ENCODE assay signal across 27 cellular contexts in the genomic region with DNA sequence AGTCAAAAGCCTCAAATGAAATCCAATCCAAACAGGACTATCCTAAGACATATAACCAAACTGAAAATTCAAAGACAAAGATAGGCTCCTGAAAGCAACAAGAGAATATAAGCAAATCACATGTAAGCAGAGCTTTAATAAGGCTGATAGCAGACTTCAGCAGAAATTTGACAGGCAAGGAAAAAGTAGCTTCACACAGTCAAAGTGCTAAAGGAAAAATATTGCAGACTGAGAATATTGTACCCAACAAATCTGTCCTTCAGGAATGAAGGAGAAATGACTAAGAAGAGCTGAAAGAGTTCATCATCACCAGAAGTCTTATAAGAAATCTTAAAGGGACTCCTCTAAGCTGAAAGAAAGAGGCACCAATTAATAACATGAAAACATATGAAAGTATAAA.
"Had no signal": no experiment of that assay in that cellular context is flagged by ENCODE, and none has a peak within 500 bp of the region (broad histone marks: within the 10 kb centered on the region; RNA-seq: fewer than 3 reads in every experiment).

No MANE protein-coding gene starts in this region.

- FAIRE-seq: urothelium cell line had no signal

- H3K4me1 ChIP-seq: stomach, suprapubic skin, testis, thyroid gland, tibial artery, tibial nerve, transverse colon, upper lobe of left lung, upper lobe of right lung, vagina had no signal

- H3K27ac ChIP-seq: stomach, suprapubic skin, testis, thoracic aorta, thyroid gland, tibial artery, tibial nerve, transverse colon, upper lobe of left lung, upper lobe of right lung, uterus, vagina had no signal

- H3K9me3 ChIP-seq: testis, thoracic aorta, thyroid gland, transverse colon, upper lobe of left lung, upper lobe of right lung, uterus, vagina had no signal

- H3K27me3 ChIP-seq: testis, thyroid gland, tibial nerve, transverse colon, upper lobe of left lung, upper lobe of right lung, uterus, vagina had no signal

- H3K4me3 ChIP-seq: stomach, suprapubic skin, testis, thoracic aorta, thyroid gland, tibial artery, tibial nerve, transverse colon, upper lobe of left lung, upper lobe of right lung, uterus, vagina had no signal

- ATAC-seq: stimulated activated effector memory CD8-positive, alpha-beta T cell treated with anti-CD3 and anti-CD28 coated beads, Interleukin-12 subunit alpha, Interleukin-12 subunit beta, amount 100 ng/mL, for 72 hours; stimulated activated memory B cell treated with anti-CD40 and anti-IgM and Interleukin-4, amounts not matched to agents 10 μg/mL and 1 μg/mL and 100 μg/mL, for 72 hours; stimulated activated naive B cell treated with anti-CD40 and anti-IgM and Interleukin-4, amounts not matched to agents 10 μg/mL and 1 μg/mL and 100 μg/mL, for 72 hours; stimulated activated naive CD8-positive, alpha-beta T cell treated with anti-CD3 and anti-CD28 coated beads, Interleukin-15, amount 100 ng/mL, for 72 hours; stimulated activated naive CD8-positive, alpha-beta T cell treated with anti-CD3 and anti-CD28 coated beads, Interleukin-15, Interleukin-2, amounts not matched to agents 100 U/mL and 50 U/mL, for 24 hours; upper lobe of right lung had no signal

- DNase-seq: stimulated activated CD4-positive, alpha-beta T cell treated with anti-CD3 and anti-CD28 coated beads, Interleukin-2, amount 100 ng/mL, for 48 hours; stimulated activated CD4-positive, alpha-beta T cell treated with anti-CD3 and anti-CD28 coated beads, Interleukin-4, amount 100 ng/mL, for 1 hour; stimulated activated CD4-positive, alpha-beta T cell treated with anti-CD3 and anti-CD28 coated beads, Interleukin-4, amount 100 ng/mL, for 24 hours; stimulated activated CD4-positive, alpha-beta T cell treated with anti-CD3 and anti-CD28 coated beads, Interleukin-4, amount 100 ng/mL, for 4 hours; stimulated activated CD8-positive, alpha-beta memory T cell treated with anti-CD3 and anti-CD28 coated beads, Interleukin-4, amount 100 ng/mL, for 48 hours; stimulated activated naive B cell treated with anti-CD40 and anti-IgM and Interleukin-4, amounts not matched to agents 10 μg/mL and 1 μg/mL and 100 μg/mL, for 72 hours; stimulated activated naive CD4-positive, alpha-beta T cell; stimulated activated naive CD4-positive, alpha-beta T cell treated with Interleukin-2 at 50 U/mL for 16 hours; stimulated activated naive CD8-positive, alpha-beta T cell treated with anti-CD3 and anti-CD28 coated beads, Interleukin-15, amount 100 ng/mL, for 72 hours; stimulated activated naive CD8-positive, alpha-beta T cell treated with anti-CD3 and anti-CD28 coated beads, Interleukin-15, Interleukin-2, amounts not matched to agents 100 U/mL and 50 U/mL, for 24 hours; stomach; substantia nigra; testis; thyroid gland; tibial artery; transverse colon; trophoblast cell; upper lobe of left lung; upper lobe of right lung; uterus had no signal

- H3K36me3 ChIP-seq: stomach, suprapubic skin, thoracic aorta, thyroid gland, tibial artery, tibial nerve, transverse colon, upper lobe of left lung, upper lobe of right lung, uterus, vagina had no signal
